Comparison of ENCODE assay signal across 1 cellular context in the genomic region with DNA sequence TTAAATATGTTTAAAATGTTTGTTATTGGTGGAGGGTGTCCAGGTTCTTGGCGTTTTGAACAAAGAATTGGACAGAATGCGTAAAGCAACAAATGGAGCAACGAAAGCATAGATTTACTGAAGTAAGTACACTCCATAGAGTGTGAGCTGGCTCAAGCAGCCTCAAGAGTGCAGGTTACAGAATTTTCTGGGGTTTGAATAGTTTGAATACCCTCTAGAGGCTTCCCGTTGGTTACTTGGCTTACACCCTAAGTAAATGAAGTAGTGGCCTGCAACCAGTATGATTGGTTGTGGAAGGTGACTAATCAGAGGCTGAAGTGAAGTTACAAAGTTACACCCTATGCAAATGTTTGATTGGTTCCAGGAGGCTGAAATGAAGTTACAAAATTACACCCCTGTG.
TF ChIP-seq lines count a peak whose summit lies in the region.

No MANE protein-coding gene starts in this region.

TF ChIP-seq in K562, 482 proteins besides CTCF, POLR2A, EP300 and RAD21:
- no peak for TF ChIP-seq RBM34 (IDR thresholded peaks at IDR 0.05; ENCODE audit: borderline replicate concordance, insufficient read depth, low read length)
- TF ChIP-seq TCF7 (IDR thresholded peaks at IDR 0.05; ENCODE audit: borderline replicate concordance): no peak
- no peak for TF ChIP-seq JUNB (CRISPR knock-in tag; conservative IDR thresholded peaks at IDR 0.05)
- TF ChIP-seq ADNP (tag; IDR thresholded peaks at IDR 0.05): no peak
- no peak for TF ChIP-seq ETS1 (conservative IDR thresholded peaks at IDR 0.05; ENCODE audit: control insufficient read depth, low read depth, low read length)
- no peak for TF ChIP-seq RBM25 (IDR thresholded peaks at IDR 0.05; ENCODE audit: low read depth, low read length, severe bottlenecking)
- no peak for TF ChIP-seq GTF2E2 (tag; IDR thresholded peaks at IDR 0.05)
